9 cellular contexts compared by ENCODE assay signal in genomic region chr5:179061025-179061424, GRCh38. TPM values are rescaled to one million over a fixed set of nuclear protein-coding genes. Genes with fewer than 3 reads are reported as not detected.
DNase-seq lines count a peak whose midpoint lies in the region; ATAC-seq and TF ChIP-seq lines count a peak whose summit lies in the region.
"Had no signal": no experiment of that assay in that cellular context is flagged by ENCODE, and none has a peak within 500 bp of the region (broad histone marks: within the 10 kb centered on the region; RNA-seq: fewer than 3 reads in every experiment).

No MANE protein-coding gene starts in this region.

- H3K36me3 ChIP-seq in right atrium auricular region (peaks cover 9% of the 10 kb centered on the region), uterus (no peaks in the 10 kb centered on the region)
- peaks cover 19% of the 10 kb centered on the region for H3K36me3 ChIP-seq in effector memory CD4-positive, alpha-beta T cell (ENCODE audit: control insufficient read depth, insufficient read depth, low read length)

- peaks cover 0 to 4% (median 3%) of the 10 kb centered on the region in 5 donors for H3K27me3 Mint-ChIP-seq in naive thymus-derived CD8-positive, alpha-beta T cell

- peak overlapping the region; percentile 77 to 80 for H3K27ac ChIP-seq in right atrium auricular region
- no peak overlapping the region for H3K27ac ChIP-seq in effector memory CD4-positive, alpha-beta T cell (ENCODE audit: insufficient read depth, low read length, poor library complexity, severe bottlenecking)
- no peak overlapping the region for H3K27ac ChIP-seq in uterus

- TF ChIP-seq CTCF in right atrium auricular region (IDR thresholded peaks at IDR 0.05) (no peak), uterus (IDR thresholded peaks at IDR 0.05) (no peak)

- H3K4me1 ChIP-seq in right atrium auricular region (peaks cover 0 to 14% of the 10 kb centered on the region in 2 donors), uterus (peaks cover 0 to 7% of the 10 kb centered on the region in 2 donors)
- H3K4me1 ChIP-seq in effector memory CD4-positive, alpha-beta T cell (ENCODE audit: control insufficient read depth, insufficient read depth, low read length, poor library complexity, severe bottlenecking) = peaks cover 8% of the 10 kb centered on the region

- H3K27me3 ChIP-seq in right atrium auricular region (no peaks in the 10 kb centered on the region), uterus (no peaks in the 10 kb centered on the region)
- H3K27me3 ChIP-seq in effector memory CD4-positive, alpha-beta T cell (replicated peaks; ENCODE audit: control insufficient read depth, insufficient read depth, low read length, poor library complexity, severe bottlenecking) = no peaks in the 10 kb centered on the region

- H3K9me3 ChIP-seq in right atrium auricular region (peaks cover 0 to 9% of the 10 kb centered on the region in 2 donors), uterus (peaks cover 0 to 4% of the 10 kb centered on the region in 2 donors)
- no peaks in the 10 kb centered on the region for H3K9me3 ChIP-seq in effector memory CD4-positive, alpha-beta T cell (ENCODE audit: control insufficient read depth, low read length)

- TF ChIP-seq POLR2A in uterus (IDR thresholded peaks at IDR 0.05) = no peak

- no peak for DNase-seq in right atrium auricular region (ENCODE audit: low spot score)
- DNase-seq in Right ventricle myocardium superior = no peak
- DNase-seq in effector memory CD4-positive, alpha-beta T cell = no peak
- DNase-seq in naive thymus-derived CD8-positive, alpha-beta T cell = peak in 1 of 10 donors; percentile 3
- peak; percentile 15 to 16 for DNase-seq in uterus
- DNase-seq in mucosa of gallbladder (ENCODE audit: low spot score) = no peak
- no peak for DNase-seq in DMS114 treated with DMSO at 0.1 percent for 48 hours (lab: John Stamatoyannopoulos, UW; ENCODE audit: unreplicated experiment)
- DNase-seq: HCEC 1CT had no signal

- POLR2A ChIA-PET in naive thymus-derived CD8-positive, alpha-beta T cell (lab: Charles Lee) = interaction anchor here (0.5 to 2.9 kb wide), 7 partner anchors 12 to 331 kb away, joined by 3 to 35 read pairs (median 11); partner anchors contain the start of genes ZFP2, ZNF354A, ZNF354B and ZNF879

- intact Hi-C loops in Right ventricle myocardium superior (cut with DNase I) = no loop called here
- intact Hi-C loops in uterus (cut with DNase I; ENCODE audit: low total_unique reads) = no loop called here

- no peak for ATAC-seq in Right ventricle myocardium superior (ENCODE audit: poor library complexity)
- no peak for ATAC-seq in naive thymus-derived CD8-positive, alpha-beta T cell
- ATAC-seq in GM19328 (IDR thresholded peaks at IDR 0.05; ENCODE audit: unreplicated experiment) = no peak

- H3K4me3 Mint-ChIP-seq in naive thymus-derived CD8-positive, alpha-beta T cell = peak overlapping the region; percentile 89 to 97 (median 96)

- peaks cover 5 to 40% (median 27%) of the 10 kb centered on the region in 9 donors for H3K9me3 Mint-ChIP-seq in naive thymus-derived CD8-positive, alpha-beta T cell

- peak overlapping the region in 8 of 10 donors; percentile 74 to 97 (median 82) for H3K27ac Mint-ChIP-seq in naive thymus-derived CD8-positive, alpha-beta T cell

- H3K4me1 Mint-ChIP-seq in naive thymus-derived CD8-positive, alpha-beta T cell = peaks cover 13 to 39% (median 29%) of the 10 kb centered on the region in 4 donors

- peaks cover 23 to 47% (median 36%) of the 10 kb centered on the region in 3 donors for H3K36me3 Mint-ChIP-seq in naive thymus-derived CD8-positive, alpha-beta T cell

- H3K4me3 ChIP-seq in right atrium auricular region (peak overlapping the region; percentile 73 to 76), uterus (peak overlapping the region; percentile 50 to 81)
- peak overlapping the region; percentile 71 for H3K4me3 ChIP-seq in effector memory CD4-positive, alpha-beta T cell (ENCODE audit: insufficient read depth, low read depth, low read length, poor library complexity, severe bottlenecking)

RNA-seq across cellular contexts. Expression of gene ZNF354C, which starts 0.9 kb away (rescaled TPM):
- total RNA-seq in right atrium auricular region (1 to 10 TPM; 2.4 to 2.7 TPM), Right ventricle myocardium superior (4.7 TPM), uterus (10 to 100 TPM in 2 of 4 donors, 1 to 10 TPM in 2; 5.9 to 38.7 (median 11.8) TPM), mucosa of gallbladder (6.9 TPM)
- 10 to 100 TPM; 12.3 to 12.6 TPM for total RNA-seq in naive thymus-derived CD8-positive, alpha-beta T cell
- 1 to 10 TPM; 1.1 to 1.8 (median 1.6) TPM for polyA plus RNA-seq in naive thymus-derived CD8-positive, alpha-beta T cell

RNA-seq across cellular contexts. Expression of gene ZNF879, which starts 37.4 kb away (rescaled TPM):
- 1 to 10 TPM; 2.6 to 6.9 TPM for total RNA-seq in right atrium auricular region
- total RNA-seq in Right ventricle myocardium superior = 4.0 TPM
- total RNA-seq in naive thymus-derived CD8-positive, alpha-beta T cell = 10 to 100 TPM; 20.3 to 23.5 TPM
- polyA plus RNA-seq in naive thymus-derived CD8-positive, alpha-beta T cell = 1 to 10 TPM; 2.5 to 4.1 (median 3.3) TPM
- total RNA-seq in uterus = 10 to 100 TPM in 1 of 4 donors, 1 to 10 TPM in 3; 6.9 to 11.8 (median 8.2) TPM
- total RNA-seq in mucosa of gallbladder = 5.1 TPM

Comparison
In these comparisons a context has a peak if more than half of its experiments do, and no peak if none do; other contexts are left out.
1. DNase-seq: peak in uterus (2 of 2); none in right atrium auricular region (single experiment), Right ventricle myocardium superior (single experiment), effector memory CD4-positive, alpha-beta T cell (0 of 3), mucosa of gallbladder (single experiment) and DMS114 treated with DMSO at 0.1 percent for 48 hours (single experiment).
2. H3K27ac ChIP-seq: peak in right atrium auricular region (2 of 2); none in effector memory CD4-positive, alpha-beta T cell (single experiment) and uterus (0 of 2).
3. Peak in every context shown above with its lines, with median percentiles within 50 percentile points of each other: H3K4me3 ChIP-seq.